In genomic region chr4:25955705-25956104, GRCh38 we compare ENCODE assay signal across 1 cellular context.
TF ChIP-seq lines count a peak whose summit lies in the region.

No MANE protein-coding gene starts in this region.

TF ChIP-seq in WTC11, 78 proteins besides CTCF, POLR2A, EP300 and RAD21 (continued from another document):
- TF ChIP-seq E2F4 (CRISPR knock-in tag; IDR thresholded peaks at IDR 0.05; ENCODE audit: borderline replicate concordance, low read depth) (no peak), USF1 (CRISPR knock-in tag; IDR thresholded peaks at IDR 0.05) (no peak), SMAD4 (CRISPR knock-in tag; IDR thresholded peaks at IDR 0.05) (no peak), IRF2 (CRISPR knock-in tag; IDR thresholded peaks at IDR 0.05; ENCODE audit: borderline replicate concordance, low read depth) (no peak), ZSCAN18 (CRISPR knock-in tag; IDR thresholded peaks at IDR 0.05) (no peak), ERG (CRISPR knock-in tag; IDR thresholded peaks at IDR 0.05) (no peak), SP1 (CRISPR knock-in tag; conservative IDR thresholded peaks at IDR 0.05) (no peak), E2F5 (CRISPR knock-in tag; IDR thresholded peaks at IDR 0.05) (no peak), JUN (CRISPR knock-in tag; IDR thresholded peaks at IDR 0.05) (no peak)
